Comparison of ENCODE assay signal across 1 cellular context in the genomic region with DNA sequence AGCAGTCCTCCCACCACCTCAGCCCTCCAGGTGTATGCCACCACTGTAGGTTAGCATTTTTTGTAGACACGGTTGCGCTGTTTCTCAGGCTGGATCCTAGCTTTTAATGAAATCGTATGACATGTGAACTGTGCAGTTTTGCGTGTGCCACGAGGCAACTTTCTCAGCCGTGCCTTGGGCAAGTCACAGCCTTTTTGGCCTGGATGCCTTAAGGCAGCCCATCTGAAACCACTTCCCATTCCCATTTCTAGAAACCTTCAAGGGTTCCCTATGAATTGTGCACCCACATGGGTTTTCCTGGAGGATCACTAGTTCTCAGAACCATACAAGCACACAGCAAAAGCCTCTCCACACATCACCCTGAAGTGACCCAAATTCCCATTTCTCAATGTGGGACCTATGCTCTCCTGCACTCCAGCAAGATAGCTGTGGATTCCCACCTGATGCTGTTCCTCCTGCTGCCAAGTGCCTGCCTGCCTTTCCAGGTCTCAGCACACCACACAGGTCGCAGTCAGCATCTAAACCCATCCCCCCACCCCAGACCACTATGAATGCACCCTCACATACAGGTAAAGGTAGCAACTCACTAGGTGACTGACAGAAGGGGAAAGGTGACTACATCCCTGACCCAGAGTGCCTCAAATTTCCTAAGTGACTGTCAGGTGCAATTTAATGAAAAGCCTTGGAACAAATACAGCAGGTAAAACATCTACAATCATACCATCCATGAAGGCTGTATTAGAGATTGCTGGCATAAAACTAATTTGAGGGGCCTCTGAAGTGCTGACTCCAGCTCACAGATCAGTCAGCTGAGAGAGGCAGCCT.
TF ChIP-seq lines count a peak whose summit lies in the region.

No MANE protein-coding gene starts in this region.

TF ChIP-seq in GM12878, 131 proteins besides CTCF, POLR2A, EP300 and RAD21:
- TF ChIP-seq RUNX3 (IDR thresholded peaks at IDR 0.05; ENCODE audit: low read length) (no peak; the same call in 1 of the 2 replicates), POLR2AphosphoS2 (IDR thresholded peaks at IDR 0.05; ENCODE audit: low read depth, low read length) (0 out of 2 replicates have a peak, but pooled peaks have one; percentile 51), ZNF384 (IDR thresholded peaks at IDR 0.05; ENCODE audit: borderline replicate concordance, low read depth, low read length) (no peak), MTA3 (IDR thresholded peaks at IDR 0.05; ENCODE audit: borderline replicate concordance, low read length) (peak; percentile 22), PML (IDR thresholded peaks at IDR 0.05; ENCODE audit: low read length) (peak; percentile 58; the same call in 1 of the 2 replicates), EED (IDR thresholded peaks at IDR 0.05; ENCODE audit: low read depth) (no peak), NFIC (IDR thresholded peaks at IDR 0.05; ENCODE audit: low read depth, low read length) (no peak; the same call in 1 of the 2 replicates), ZNF24 (IDR thresholded peaks at IDR 0.05) (no peak), ZBED1 (IDR thresholded peaks at IDR 0.05; ENCODE audit: borderline replicate concordance) (peak; percentile 80; the same call in 1 of the 2 replicates), CBFB (IDR thresholded peaks at IDR 0.05; ENCODE audit: low read depth) (peak; percentile 12; the same call in 1 of the 2 replicates), SMAD5 (IDR thresholded peaks at IDR 0.05; ENCODE audit: low read depth) (peak; percentile 14; the same call in 1 of the 2 replicates)
- TF ChIP-seq, protein P1, sequence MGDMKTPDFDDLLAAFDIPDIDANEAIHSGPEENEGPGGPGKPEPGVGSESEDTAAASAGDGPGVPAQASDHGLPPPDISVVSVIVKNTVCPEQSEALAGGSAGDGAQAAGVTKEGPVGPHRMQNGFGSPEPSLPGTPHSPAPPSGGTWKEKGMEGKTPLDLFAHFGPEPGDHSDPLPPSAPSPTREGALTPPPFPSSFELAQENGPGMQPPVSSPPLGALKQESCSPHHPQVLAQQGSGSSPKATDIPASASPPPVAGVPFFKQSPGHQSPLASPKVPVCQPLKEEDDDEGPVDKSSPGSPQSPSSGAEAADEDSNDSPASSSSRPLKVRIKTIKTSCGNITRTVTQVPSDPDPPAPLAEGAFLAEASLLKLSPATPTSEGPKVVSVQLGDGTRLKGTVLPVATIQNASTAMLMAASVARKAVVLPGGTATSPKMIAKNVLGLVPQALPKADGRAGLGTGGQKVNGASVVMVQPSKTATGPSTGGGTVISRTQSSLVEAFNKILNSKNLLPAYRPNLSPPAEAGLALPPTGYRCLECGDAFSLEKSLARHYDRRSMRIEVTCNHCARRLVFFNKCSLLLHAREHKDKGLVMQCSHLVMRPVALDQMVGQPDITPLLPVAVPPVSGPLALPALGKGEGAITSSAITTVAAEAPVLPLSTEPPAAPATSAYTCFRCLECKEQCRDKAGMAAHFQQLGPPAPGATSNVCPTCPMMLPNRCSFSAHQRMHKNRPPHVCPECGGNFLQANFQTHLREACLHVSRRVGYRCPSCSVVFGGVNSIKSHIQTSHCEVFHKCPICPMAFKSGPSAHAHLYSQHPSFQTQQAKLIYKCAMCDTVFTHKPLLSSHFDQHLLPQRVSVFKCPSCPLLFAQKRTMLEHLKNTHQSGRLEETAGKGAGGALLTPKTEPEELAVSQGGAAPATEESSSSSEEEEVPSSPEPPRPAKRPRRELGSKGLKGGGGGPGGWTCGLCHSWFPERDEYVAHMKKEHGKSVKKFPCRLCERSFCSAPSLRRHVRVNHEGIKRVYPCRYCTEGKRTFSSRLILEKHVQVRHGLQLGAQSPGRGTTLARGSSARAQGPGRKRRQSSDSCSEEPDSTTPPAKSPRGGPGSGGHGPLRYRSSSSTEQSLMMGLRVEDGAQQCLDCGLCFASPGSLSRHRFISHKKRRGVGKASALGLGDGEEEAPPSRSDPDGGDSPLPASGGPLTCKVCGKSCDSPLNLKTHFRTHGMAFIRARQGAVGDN (IDR thresholded peaks at IDR 0.05), result no peak
- TF ChIP-seq, protein P2, sequence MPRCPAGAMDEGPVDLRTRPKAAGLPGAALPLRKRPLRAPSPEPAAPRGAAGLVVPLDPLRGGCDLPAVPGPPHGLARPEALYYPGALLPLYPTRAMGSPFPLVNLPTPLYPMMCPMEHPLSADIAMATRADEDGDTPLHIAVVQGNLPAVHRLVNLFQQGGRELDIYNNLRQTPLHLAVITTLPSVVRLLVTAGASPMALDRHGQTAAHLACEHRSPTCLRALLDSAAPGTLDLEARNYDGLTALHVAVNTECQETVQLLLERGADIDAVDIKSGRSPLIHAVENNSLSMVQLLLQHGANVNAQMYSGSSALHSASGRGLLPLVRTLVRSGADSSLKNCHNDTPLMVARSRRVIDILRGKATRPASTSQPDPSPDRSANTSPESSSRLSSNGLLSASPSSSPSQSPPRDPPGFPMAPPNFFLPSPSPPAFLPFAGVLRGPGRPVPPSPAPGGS (IDR thresholded peaks at IDR 0.05; ENCODE audit: borderline replicate concordance, insufficient read depth, low read depth, low read length, poor library complexity, severe bottlenecking), result peak; percentile 19
- TF ChIP-seq, protein P3, sequence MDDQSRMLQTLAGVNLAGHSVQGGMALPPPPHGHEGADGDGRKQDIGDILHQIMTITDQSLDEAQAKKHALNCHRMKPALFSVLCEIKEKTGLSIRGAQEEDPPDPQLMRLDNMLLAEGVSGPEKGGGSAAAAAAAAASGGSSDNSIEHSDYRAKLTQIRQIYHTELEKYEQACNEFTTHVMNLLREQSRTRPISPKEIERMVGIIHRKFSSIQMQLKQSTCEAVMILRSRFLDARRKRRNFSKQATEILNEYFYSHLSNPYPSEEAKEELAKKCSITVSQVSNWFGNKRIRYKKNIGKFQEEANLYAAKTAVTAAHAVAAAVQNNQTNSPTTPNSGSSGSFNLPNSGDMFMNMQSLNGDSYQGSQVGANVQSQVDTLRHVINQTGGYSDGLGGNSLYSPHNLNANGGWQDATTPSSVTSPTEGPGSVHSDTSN (IDR thresholded peaks at IDR 0.05; ENCODE audit: insufficient replicate concordance, low read depth, low read length), result no peak
TF ChIP-seq in GM12878: peak in this region for 7.
